ENCODE assay signal across 31 cellular contexts in the genomic region with DNA sequence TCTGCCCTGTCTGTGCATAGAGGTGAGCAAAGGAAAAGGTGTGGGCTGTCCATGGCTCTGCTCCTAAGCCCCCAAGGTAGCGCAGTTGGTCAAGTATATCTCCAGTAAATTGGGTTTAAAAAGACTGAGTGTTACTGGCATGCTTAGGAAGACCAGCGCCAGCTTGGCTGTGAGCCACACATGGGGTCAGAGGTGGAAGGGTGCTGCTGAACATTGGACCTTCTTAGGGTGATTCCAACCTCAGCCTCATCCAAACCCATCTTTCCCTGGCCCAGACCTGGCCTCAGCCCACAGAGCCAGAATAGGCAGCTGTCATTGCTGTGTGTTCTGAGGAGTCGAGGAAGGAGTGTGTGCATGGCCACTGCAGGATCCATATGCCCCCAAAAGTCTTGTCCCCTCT. TPM values are rescaled to one million over a fixed set of nuclear protein-coding genes. Genes with fewer than 3 reads are reported as not detected.
"Had no signal": no experiment of that assay in that cellular context is flagged by ENCODE, and none has a peak within 500 bp of the region (broad histone marks: within the 10 kb centered on the region; RNA-seq: fewer than 3 reads in every experiment).

No MANE protein-coding gene starts in this region.

- H3K9me3 Mint-ChIP-seq: naive B cell; naive thymus-derived CD8-positive, alpha-beta T cell; natural killer cell treated with Interleukin-12 subunit alpha and Interleukin-12 subunit beta and Interleukin-15 and Interleukin-18, amount 100 ng/mL, for 72 hours; nephron progenitor cell; neural crest cell; stimulated activated memory B cell treated with anti-CD40 and anti-IgM and Interleukin-4, amounts not matched to agents 10 μg/mL and 1 μg/mL and 100 μg/mL, for 72 hours; stimulated activated naive CD8-positive, alpha-beta T cell treated with anti-CD3 and anti-CD28 coated beads, Interleukin-15, amount 100 ng/mL, for 72 hours; type B pancreatic cell had no signal

- H3K36me3 ChIP-seq: neutrophil, uterus had no signal

- H3K27ac Mint-ChIP-seq: nephron progenitor cell; stimulated activated memory B cell treated with anti-CD40 and anti-IgM and Interleukin-4, amounts not matched to agents 10 μg/mL and 1 μg/mL and 100 μg/mL, for 72 hours; stimulated activated naive CD8-positive, alpha-beta T cell treated with anti-CD3 and anti-CD28 coated beads, Interleukin-15, amount 100 ng/mL, for 72 hours; type B pancreatic cell had no signal

- H3K36me3 Mint-ChIP-seq: naive B cell; natural killer cell treated with Interleukin-12 subunit alpha and Interleukin-12 subunit beta and Interleukin-15 and Interleukin-18, amount 100 ng/mL, for 72 hours; stimulated activated memory B cell treated with anti-CD40 and anti-IgM and Interleukin-4, amounts not matched to agents 10 μg/mL and 1 μg/mL and 100 μg/mL, for 72 hours; type B pancreatic cell had no signal

- H3K27me3 Mint-ChIP-seq: type B pancreatic cell had no signal

- H3K4me3 Mint-ChIP-seq: naive B cell; naive thymus-derived CD8-positive, alpha-beta T cell; natural killer cell treated with Interleukin-12 subunit alpha and Interleukin-12 subunit beta and Interleukin-15 and Interleukin-18, amount 100 ng/mL, for 72 hours; nephron progenitor cell; neural crest cell; stimulated activated memory B cell treated with anti-CD40 and anti-IgM and Interleukin-4, amounts not matched to agents 10 μg/mL and 1 μg/mL and 100 μg/mL, for 72 hours; stimulated activated naive CD8-positive, alpha-beta T cell treated with anti-CD3 and anti-CD28 coated beads, Interleukin-15, amount 100 ng/mL, for 72 hours; type B pancreatic cell had no signal

- H3K4me1 ChIP-seq: psoas muscle, testis, upper lobe of right lung, uterus had no signal

- H3K4me3 ChIP-seq: pancreas, psoas muscle, skin epidermis, suprapubic skin, testis, tibial artery, transverse colon, upper lobe of right lung, uterus had no signal

- FAIRE-seq: pancreas had no signal

- DNase-seq: naive B cell; naive thymus-derived CD8-positive, alpha-beta T cell; nephron progenitor cell; nucleus accumbens; pancreas; psoas muscle; right cardiac atrium; stimulated activated CD4-positive, alpha-beta T cell treated with anti-CD3 and anti-CD28 coated beads, Interleukin-12 subunit alpha, Interleukin-12 subunit beta, amount 100 ng/mL, for 4 hours; stimulated activated CD4-positive, alpha-beta T cell treated with anti-CD3 and anti-CD28 coated beads, Interleukin-1b, Interleukin-23, amount 100 ng/mL, for 48 hours; stimulated activated CD4-positive, alpha-beta T cell treated with anti-CD3 and anti-CD28 coated beads, Interleukin-4, amount 100 ng/mL, for 1 hour; stimulated activated CD4-positive, alpha-beta T cell treated with anti-CD3 and anti-CD28 coated beads, Interleukin-4, amount 100 ng/mL, for 4 hours; stimulated activated CD8-positive, alpha-beta memory T cell treated with anti-CD3 and anti-CD28 coated beads, Interleukin-4, amount 100 ng/mL, for 48 hours; stimulated activated naive CD4-positive, alpha-beta T cell; stimulated activated naive CD8-positive, alpha-beta T cell treated with anti-CD3 and anti-CD28 coated beads, Interleukin-15, amount 100 ng/mL, for 72 hours; stimulated activated naive CD8-positive, alpha-beta T cell treated with anti-CD3 and anti-CD28 coated beads, Interleukin-15, Interleukin-2, amounts not matched to agents 100 U/mL and 50 U/mL, for 24 hours; substantia nigra; testis; tibial artery; transverse colon; upper lobe of right lung; uterus had no signal

- ATAC-seq: naive thymus-derived CD8-positive, alpha-beta T cell; natural killer cell treated with Interleukin-12 subunit alpha and Interleukin-12 subunit beta and Interleukin-15 and Interleukin-18, amount 100 ng/mL, for 72 hours; psoas muscle; right cardiac atrium; sciatic nerve; stimulated activated memory B cell treated with anti-CD40 and anti-IgM and Interleukin-4, amounts not matched to agents 10 μg/mL and 1 μg/mL and 100 μg/mL, for 72 hours; stimulated activated naive CD8-positive, alpha-beta T cell treated with anti-CD3 and anti-CD28 coated beads, Interleukin-15, Interleukin-2, amounts not matched to agents 100 U/mL and 50 U/mL, for 24 hours had no signal

- H3K9me3 ChIP-seq: neutrophil, pancreas, psoas muscle, suprapubic skin, testis, tibial artery, transverse colon, upper lobe of right lung, uterus had no signal

- H3K4me1 Mint-ChIP-seq: neural crest cell had no signal

- H3K27me3 ChIP-seq: neutrophil, pancreas, suprapubic skin, testis, tibial artery, transverse colon, upper lobe of right lung, uterus had no signal

- H3K27ac ChIP-seq: neutrophil, pancreas, psoas muscle, suprapubic skin, testis, tibial artery, transverse colon, upper lobe of right lung, uterus had no signal

RNA-seq across cellular contexts. Expression of a gene that starts 28.2 kb away (rescaled TPM):
- total RNA-seq: natural killer cell treated with Interleukin-12 subunit alpha and Interleukin-12 subunit beta and Interleukin-15 and Interleukin-18, amount 100 ng/mL, for 72 hours; neural crest cell; osteocyte; upper lobe of right lung; urinary bladder had no signal
